Comparison of ENCODE assay signal across 14 cellular contexts in the genomic region with DNA sequence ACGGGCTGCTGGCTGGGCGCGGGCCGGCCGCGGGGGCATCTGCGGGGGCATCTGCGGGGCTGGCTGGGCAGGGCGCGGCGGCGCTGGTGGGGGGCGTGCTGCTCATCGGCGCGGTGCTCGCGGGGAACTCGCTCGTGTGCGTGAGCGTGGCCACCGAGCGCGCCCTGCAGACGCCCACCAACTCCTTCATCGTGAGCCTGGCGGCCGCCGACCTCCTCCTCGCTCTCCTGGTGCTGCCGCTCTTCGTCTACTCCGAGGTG. TPM values are rescaled to one million over a fixed set of nuclear protein-coding genes. Genes with fewer than 3 reads are reported as not detected.
DNase-seq lines count a peak whose midpoint lies in the region; ATAC-seq lines count a peak whose summit lies in the region.
"Had no signal": no experiment of that assay in that cellular context is flagged by ENCODE, and none has a peak within 500 bp of the region (broad histone marks: within the 10 kb centered on the region; RNA-seq: fewer than 3 reads in every experiment).

No MANE protein-coding gene starts in this region.

- DNase-seq in activated CD4-positive, alpha-beta memory T cell treated with anti-CD3 and anti-CD28 coated beads for 36 hours: no peak
- no peak for DNase-seq in activated CD4-positive, alpha-beta memory T cell treated with anti-CD3 and anti-CD28 coated beads, Interleukin-2, amount 10 ng/mL, durations not matched to agents 7 days and 5 days
- DNase-seq in activated naive CD8-positive, alpha-beta T cell treated with anti-CD3 and anti-CD28 coated beads, Interleukin-2, amount 50 U/mL, for 24 hours: no peak
- no peak for DNase-seq in immature natural killer cell
- DNase-seq in stimulated activated naive B cell treated with anti-CD40 and anti-IgM and Interleukin-4, amounts not matched to agents 10 μg/mL and 1 μg/mL and 100 μg/mL, for 72 hours: no peak
- DNase-seq in SK-N-DZ (ENCODE audit: low spot score): no peak
- DNase-seq in NCI-H2227 (lab: John Stamatoyannopoulos, UW; ENCODE audit: unreplicated experiment): no peak
- DNase-seq: NCI-H2081 had no signal

- H3K27ac Mint-ChIP-seq in activated CD4-positive, alpha-beta memory T cell treated with anti-CD3 and anti-CD28 coated beads for 36 hours: no peak overlapping the region
- H3K27ac Mint-ChIP-seq in activated CD4-positive, alpha-beta memory T cell treated with anti-CD3 and anti-CD28 coated beads, Interleukin-2, amount 10 ng/mL, durations not matched to agents 7 days and 5 days: no peak overlapping the region
- no peak overlapping the region for H3K27ac Mint-ChIP-seq in activated naive CD8-positive, alpha-beta T cell treated with anti-CD3 and anti-CD28 coated beads, Interleukin-2, amount 50 U/mL, for 24 hours
- no peak overlapping the region for H3K27ac Mint-ChIP-seq in immature natural killer cell
- no peak overlapping the region for H3K27ac Mint-ChIP-seq in stimulated activated naive B cell treated with anti-CD40 and anti-IgM and Interleukin-4, amounts not matched to agents 10 μg/mL and 1 μg/mL and 100 μg/mL, for 72 hours
- H3K27ac Mint-ChIP-seq: T-helper 2 cell treated with Interferon-gamma antibody and Interleukin-4, amounts not matched to agents 5 μg/mL and 100 μg/mL, for 36 hours had no signal

- ATAC-seq in activated naive CD8-positive, alpha-beta T cell treated with anti-CD3 and anti-CD28 coated beads, Interleukin-2, amount 50 U/mL, for 24 hours: no peak
- ATAC-seq in stimulated activated naive B cell treated with anti-CD40 and anti-IgM and Interleukin-4, amounts not matched to agents 10 μg/mL and 1 μg/mL and 100 μg/mL, for 72 hours (replicated peaks): no peak
- ATAC-seq in GM21786 (IDR thresholded peaks at IDR 0.05; ENCODE audit: unreplicated experiment): no peak
- ATAC-seq: A549 had no signal

- intact Hi-C loops in activated CD4-positive, alpha-beta memory T cell treated with anti-CD3 and anti-CD28 coated beads for 36 hours (cut with micrococcal nuclease): no loop called here

- H3K27me3 Mint-ChIP-seq in activated CD4-positive, alpha-beta memory T cell treated with anti-CD3 and anti-CD28 coated beads for 36 hours: peaks cover 27% of the 10 kb centered on the region
- peaks cover 29% of the 10 kb centered on the region for H3K27me3 Mint-ChIP-seq in activated CD4-positive, alpha-beta memory T cell treated with anti-CD3 and anti-CD28 coated beads, Interleukin-2, amount 10 ng/mL, durations not matched to agents 7 days and 5 days
- H3K27me3 Mint-ChIP-seq in activated naive CD8-positive, alpha-beta T cell treated with anti-CD3 and anti-CD28 coated beads, Interleukin-2, amount 50 U/mL, for 24 hours: peaks cover 26% of the 10 kb centered on the region
- peaks cover 8 to 11% (median 10%) of the 10 kb centered on the region in 3 donors for H3K27me3 Mint-ChIP-seq in immature natural killer cell (ENCODE audit: low read depth in 3 of 3)
- peaks cover 28 to 42% of the 10 kb centered on the region in 2 donors for H3K27me3 Mint-ChIP-seq in stimulated activated naive B cell treated with anti-CD40 and anti-IgM and Interleukin-4, amounts not matched to agents 10 μg/mL and 1 μg/mL and 100 μg/mL, for 72 hours

- CTCF ChIA-PET in activated CD4-positive, alpha-beta memory T cell treated with anti-CD3 and anti-CD28 coated beads for 36 hours (lab: Charles Lee): no interaction called here
- CTCF ChIA-PET in activated CD4-positive, alpha-beta memory T cell treated with anti-CD3 and anti-CD28 coated beads, Interleukin-2, amount 10 ng/mL, durations not matched to agents 7 days and 5 days (lab: Charles Lee): no interaction called here

- peaks cover 4% of the 10 kb centered on the region for H3K36me3 Mint-ChIP-seq in activated CD4-positive, alpha-beta memory T cell treated with anti-CD3 and anti-CD28 coated beads for 36 hours
- peaks cover 2% of the 10 kb centered on the region for H3K36me3 Mint-ChIP-seq in activated CD4-positive, alpha-beta memory T cell treated with anti-CD3 and anti-CD28 coated beads, Interleukin-2, amount 10 ng/mL, durations not matched to agents 7 days and 5 days (ENCODE audit: low read depth)
- peaks cover 4% of the 10 kb centered on the region for H3K36me3 Mint-ChIP-seq in activated naive CD8-positive, alpha-beta T cell treated with anti-CD3 and anti-CD28 coated beads, Interleukin-2, amount 50 U/mL, for 24 hours (ENCODE audit: low read depth)
- peaks cover 0 to 4% (median 0%) of the 10 kb centered on the region in 3 donors for H3K36me3 Mint-ChIP-seq in immature natural killer cell
- H3K36me3 Mint-ChIP-seq in stimulated activated naive B cell treated with anti-CD40 and anti-IgM and Interleukin-4, amounts not matched to agents 10 μg/mL and 1 μg/mL and 100 μg/mL, for 72 hours: peaks cover 12 to 16% of the 10 kb centered on the region in 2 donors

- H3K4me1 Mint-ChIP-seq in activated CD4-positive, alpha-beta memory T cell treated with anti-CD3 and anti-CD28 coated beads for 36 hours (ENCODE audit: low read depth): peaks cover 13% of the 10 kb centered on the region
- peaks cover 2% of the 10 kb centered on the region for H3K4me1 Mint-ChIP-seq in activated CD4-positive, alpha-beta memory T cell treated with anti-CD3 and anti-CD28 coated beads, Interleukin-2, amount 10 ng/mL, durations not matched to agents 7 days and 5 days
- H3K4me1 Mint-ChIP-seq in activated naive CD8-positive, alpha-beta T cell treated with anti-CD3 and anti-CD28 coated beads, Interleukin-2, amount 50 U/mL, for 24 hours: peaks cover 17% of the 10 kb centered on the region
- H3K4me1 Mint-ChIP-seq in immature natural killer cell: peaks cover 0 to 6% of the 10 kb centered on the region in 2 donors
- H3K4me1 Mint-ChIP-seq in stimulated activated naive B cell treated with anti-CD40 and anti-IgM and Interleukin-4, amounts not matched to agents 10 μg/mL and 1 μg/mL and 100 μg/mL, for 72 hours: peaks cover 10 to 16% of the 10 kb centered on the region in 2 donors

- no peaks in the 10 kb centered on the region for H3K9me3 Mint-ChIP-seq in activated CD4-positive, alpha-beta memory T cell treated with anti-CD3 and anti-CD28 coated beads for 36 hours
- no peaks in the 10 kb centered on the region for H3K9me3 Mint-ChIP-seq in activated CD4-positive, alpha-beta memory T cell treated with anti-CD3 and anti-CD28 coated beads, Interleukin-2, amount 10 ng/mL, durations not matched to agents 7 days and 5 days
- no peaks in the 10 kb centered on the region for H3K9me3 Mint-ChIP-seq in activated naive CD8-positive, alpha-beta T cell treated with anti-CD3 and anti-CD28 coated beads, Interleukin-2, amount 50 U/mL, for 24 hours
- no peaks in the 10 kb centered on the region for H3K9me3 Mint-ChIP-seq in immature natural killer cell
- H3K9me3 Mint-ChIP-seq in stimulated activated naive B cell treated with anti-CD40 and anti-IgM and Interleukin-4, amounts not matched to agents 10 μg/mL and 1 μg/mL and 100 μg/mL, for 72 hours: no peaks in the 10 kb centered on the region
- H3K9me3 Mint-ChIP-seq: T-helper 2 cell treated with Interferon-gamma antibody and Interleukin-4, amounts not matched to agents 5 μg/mL and 100 μg/mL, for 36 hours had no signal

- POLR2A ChIA-PET in activated CD4-positive, alpha-beta memory T cell treated with anti-CD3 and anti-CD28 coated beads for 36 hours (lab: Charles Lee): no interaction called here
- POLR2A ChIA-PET in activated CD4-positive, alpha-beta memory T cell treated with anti-CD3 and anti-CD28 coated beads, Interleukin-2, amount 10 ng/mL, durations not matched to agents 7 days and 5 days (lab: Charles Lee): interaction anchor here (0.9 kb wide), 1 partner anchor 13 kb away, joined by 4 read pairs; no protein-coding TSS in a partner anchor

- H3K4me3 Mint-ChIP-seq in activated CD4-positive, alpha-beta memory T cell treated with anti-CD3 and anti-CD28 coated beads for 36 hours: peak overlapping the region; percentile 49
- no peak overlapping the region for H3K4me3 Mint-ChIP-seq in activated CD4-positive, alpha-beta memory T cell treated with anti-CD3 and anti-CD28 coated beads, Interleukin-2, amount 10 ng/mL, durations not matched to agents 7 days and 5 days
- peak overlapping the region; percentile 8 for H3K4me3 Mint-ChIP-seq in activated naive CD8-positive, alpha-beta T cell treated with anti-CD3 and anti-CD28 coated beads, Interleukin-2, amount 50 U/mL, for 24 hours
- peak overlapping the region in 3 of 5 donors; percentile 24 to 48 (median 26) for H3K4me3 Mint-ChIP-seq in immature natural killer cell
- peak overlapping the region; percentile 61 to 76 for H3K4me3 Mint-ChIP-seq in stimulated activated naive B cell treated with anti-CD40 and anti-IgM and Interleukin-4, amounts not matched to agents 10 μg/mL and 1 μg/mL and 100 μg/mL, for 72 hours

RNA-seq across cellular contexts. Expression of a gene that starts 0.2 kb away (rescaled TPM):
- total RNA-seq in activated CD4-positive, alpha-beta memory T cell treated with anti-CD3 and anti-CD28 coated beads for 36 hours: under 1 TPM; 0.21 to 0.39 TPM
- total RNA-seq in activated CD4-positive, alpha-beta memory T cell treated with anti-CD3 and anti-CD28 coated beads, Interleukin-2, amount 10 ng/mL, durations not matched to agents 7 days and 5 days: under 1 TPM; 0.18 to 0.20 TPM
- polyA plus RNA-seq in immature natural killer cell: not detected
- polyA plus RNA-seq in SK-N-DZ (2014; cell fraction: cytosol; rRNA removed): 0.29 TPM in 1 of 2 replicates, not detected in the other
- 0.20 and 0.46 TPM in 2 replicates for polyA plus RNA-seq in SK-N-DZ (2014; cell fraction: nucleus; rRNA removed)
- total RNA-seq: lung microvascular endothelial cell had no signal
- polyA plus RNA-seq: A549 had no signal

RNA-seq across cellular contexts. Expression of a gene that starts 10.3 kb away (rescaled TPM):
- not detected for total RNA-seq in activated CD4-positive, alpha-beta memory T cell treated with anti-CD3 and anti-CD28 coated beads for 36 hours
- not detected for total RNA-seq in activated CD4-positive, alpha-beta memory T cell treated with anti-CD3 and anti-CD28 coated beads, Interleukin-2, amount 10 ng/mL, durations not matched to agents 7 days and 5 days
- polyA plus RNA-seq in immature natural killer cell: not detected
- polyA plus RNA-seq in SK-N-DZ (2014; cell fraction: cytosol; rRNA removed): not detected in 2 replicates
- polyA plus RNA-seq in SK-N-DZ (2014; cell fraction: nucleus; rRNA removed): not detected in 2 replicates
- total RNA-seq: gastroesophageal sphincter, lung microvascular endothelial cell, sciatic nerve had no signal
- polyA plus RNA-seq: A549 had no signal

RNA-seq across cellular contexts. Expression of a gene that starts 12.5 kb away (rescaled TPM):
- total RNA-seq in activated CD4-positive, alpha-beta memory T cell treated with anti-CD3 and anti-CD28 coated beads for 36 hours: not detected
- total RNA-seq in activated CD4-positive, alpha-beta memory T cell treated with anti-CD3 and anti-CD28 coated beads, Interleukin-2, amount 10 ng/mL, durations not matched to agents 7 days and 5 days: not detected
- not detected for polyA plus RNA-seq in immature natural killer cell
- 0.09 and 0.14 TPM in 2 replicates for polyA plus RNA-seq in SK-N-DZ (2014; cell fraction: cytosol; rRNA removed)
- 0.22 TPM in 1 of 2 replicates, not detected in the other for polyA plus RNA-seq in SK-N-DZ (2014; cell fraction: nucleus; rRNA removed)
- total RNA-seq: gastroesophageal sphincter, lung microvascular endothelial cell, sciatic nerve had no signal

RNA-seq across cellular contexts. Expression of a gene that starts 21.5 kb away (rescaled TPM):
- 10 to 100 TPM; 79.9 to 80.7 TPM for total RNA-seq in activated CD4-positive, alpha-beta memory T cell treated with anti-CD3 and anti-CD28 coated beads for 36 hours
- 100 to 1,000 TPM; 220 to 221 TPM for total RNA-seq in activated CD4-positive, alpha-beta memory T cell treated with anti-CD3 and anti-CD28 coated beads, Interleukin-2, amount 10 ng/mL, durations not matched to agents 7 days and 5 days
- polyA plus RNA-seq in immature natural killer cell: 10 to 100 TPM; 36.4 to 62.4 (median 53.9) TPM
- polyA plus RNA-seq in SK-N-DZ (2014; cell fraction: cytosol; rRNA removed): 5.7 and 5.8 TPM in 2 replicates
- polyA plus RNA-seq in SK-N-DZ (2014; cell fraction: nucleus; rRNA removed): 31.0 and 33.5 TPM in 2 replicates

RNA-seq across cellular contexts. Expression of a gene that starts 57.8 kb away (rescaled TPM):
- 10 to 100 TPM; 41.5 to 50.5 TPM for total RNA-seq in activated CD4-positive, alpha-beta memory T cell treated with anti-CD3 and anti-CD28 coated beads for 36 hours
- total RNA-seq in activated CD4-positive, alpha-beta memory T cell treated with anti-CD3 and anti-CD28 coated beads, Interleukin-2, amount 10 ng/mL, durations not matched to agents 7 days and 5 days: 10 to 100 TPM; 33.0 to 34.2 TPM
- polyA plus RNA-seq in immature natural killer cell: 10 to 100 TPM; 17.8 to 31.6 (median 18.6) TPM
- polyA plus RNA-seq in SK-N-DZ (2014; cell fraction: cytosol; rRNA removed): 64.2 and 98.1 TPM in 2 replicates
- polyA plus RNA-seq in SK-N-DZ (2014; cell fraction: nucleus; rRNA removed): 49.5 and 51.8 TPM in 2 replicates
